ENCODE assay signal across 20 cellular contexts in genomic region chr5:109448838-109449237, GRCh38. TPM values are rescaled to one million over a fixed set of nuclear protein-coding genes. Genes with fewer than 3 reads are reported as not detected.
A peak's percentile ranks its signal among the peaks of the same experiment; 100 is the strongest.
DNase-seq lines count a peak whose midpoint lies in the region; FAIRE-seq and TF ChIP-seq lines count a peak whose summit lies in the region.
"Had no signal": no experiment of that assay in that cellular context is flagged by ENCODE, and none has a peak within 500 bp of the region (broad histone marks: within the 10 kb centered on the region; RNA-seq: fewer than 3 reads in every experiment).

No MANE protein-coding gene starts in this region.

- no peak overlapping the region for H3K4me3 Mint-ChIP-seq in T-helper 2 cell treated with Interferon-gamma antibody and Interleukin-4, amounts not matched to agents 5 μg/mL and 100 μg/mL, for 36 hours
- H3K4me3 Mint-ChIP-seq: CD4-positive, CD25-positive, alpha-beta regulatory T cell; CD8-positive, alpha-beta memory T cell had no signal

- H3K9me3 Mint-ChIP-seq in T-helper 2 cell treated with Interferon-gamma antibody and Interleukin-4, amounts not matched to agents 5 μg/mL and 100 μg/mL, for 36 hours, result no peaks in the 10 kb centered on the region
- H3K9me3 Mint-ChIP-seq: CD8-positive, alpha-beta memory T cell had no signal

- peaks cover 3% of the 10 kb centered on the region for H3K27me3 Mint-ChIP-seq in T-helper 2 cell treated with Interferon-gamma antibody and Interleukin-4, amounts not matched to agents 5 μg/mL and 100 μg/mL, for 36 hours (ENCODE audit: low read depth)

- CTCF ChIA-PET in PC-9 (lab: Charles Lee), result no interaction called here

- no peaks in the 10 kb centered on the region for H3K4me1 Mint-ChIP-seq in T-helper 2 cell treated with Interferon-gamma antibody and Interleukin-4, amounts not matched to agents 5 μg/mL and 100 μg/mL, for 36 hours (ENCODE audit: low read depth)
- H3K4me1 Mint-ChIP-seq: CD4-positive, CD25-positive, alpha-beta regulatory T cell; CD8-positive, alpha-beta memory T cell had no signal

- no peaks in the 10 kb centered on the region for H4K20me1 ChIP-seq in OCI-LY1 (ENCODE audit: insufficient read depth, low read length)
- H4K20me1 ChIP-seq in PC-9 (ENCODE audit: insufficient read depth), result no peaks in the 10 kb centered on the region

- no peak overlapping the region for H3K27ac Mint-ChIP-seq in T-helper 2 cell treated with Interferon-gamma antibody and Interleukin-4, amounts not matched to agents 5 μg/mL and 100 μg/mL, for 36 hours
- H3K27ac Mint-ChIP-seq: CD4-positive, CD25-positive, alpha-beta regulatory T cell had no signal

- no peak for FAIRE-seq in bronchial epithelial cell (lab: Jason Lieb, UNC)
- FAIRE-seq: A204.1, GM12892, GM18507 had no signal

- no peaks in the 10 kb centered on the region for H3K36me3 Mint-ChIP-seq in T-helper 2 cell treated with Interferon-gamma antibody and Interleukin-4, amounts not matched to agents 5 μg/mL and 100 μg/mL, for 36 hours (ENCODE audit: low read depth)
- H3K36me3 Mint-ChIP-seq: CD4-positive, CD25-positive, alpha-beta regulatory T cell; CD8-positive, alpha-beta memory T cell had no signal

- no TSS peak for BruUV-seq in PC-9 (replicated peaks; lab: Mats Ljungman, UMichigan)

- H3K9me2 ChIP-seq in OCI-LY1 (ENCODE audit: low read depth, low read length) (no peaks in the 10 kb centered on the region), PC-9 (ENCODE audit: insufficient read depth) (peaks cover 5% of the 10 kb centered on the region; the same call in 1 of the 2 replicates)

- no peaks in the 10 kb centered on the region for H3K9me3 ChIP-seq in OCI-LY1 (ENCODE audit: low read length)
- H3K9me3 ChIP-seq in PC-9 (ENCODE audit: insufficient read depth, low read depth), result no peaks in the 10 kb centered on the region
- H3K9me3 ChIP-seq: BE2C, HAP-1 had no signal

- H2AFZ ChIP-seq in OCI-LY1 (ENCODE audit: low read length) (0 out of 2 replicates have a peak overlapping the region, but pooled peaks have one; percentile 56), PC-9 (no peak overlapping the region)
- H2AFZ ChIP-seq: GM23248 had no signal

- H3K79me2 ChIP-seq in OCI-LY1 (ENCODE audit: insufficient read depth, low read length) (no peaks in the 10 kb centered on the region), PC-9 (ENCODE audit: low read depth) (no peaks in the 10 kb centered on the region)

- POLR2A ChIA-PET in PC-9 (lab: Charles Lee; ENCODE audit: unreplicated experiment), result no interaction called here

- H3K4me3 ChIP-seq in OCI-LY1 (ENCODE audit: low read depth, low read length, poor library complexity, severe bottlenecking) (no peak overlapping the region), bronchial epithelial cell (ENCODE audit: low read depth, low read length) (no peak overlapping the region), PC-9 (no peak overlapping the region)
- H3K4me3 ChIP-seq: GM23248, HAP-1 had no signal

- DNase-seq in NCI-H2171 treated with DMSO at 0.1 percent for 48 hours (lab: John Stamatoyannopoulos, UW) (peak; percentile 25), bronchial epithelial cell (ENCODE audit: low read depth) (peak; percentile 87), PC-9 (no peak), NOMO-1 treated with dmso at 0.1 percent for 144 hours (lab: John Stamatoyannopoulos, UW; ENCODE audit: unreplicated experiment) (no peak)
- no peak for DNase-seq in T-helper 2 cell treated with Interferon-gamma antibody and Interleukin-4, amounts not matched to agents 5 μg/mL and 100 μg/mL, for 36 hours (ENCODE audit: low spot score)
- DNase-seq: ACHN; BE2C; C1 segment of cervical spinal cord; CD4-positive, CD25-positive, alpha-beta regulatory T cell; CD8-positive, alpha-beta memory T cell; COR-L47; DMS153; DMS79; GDM1; GM23248 had no signal

- H3K4me2 ChIP-seq in OCI-LY1 (ENCODE audit: low read length) (no peak overlapping the region), PC-9 (no peak overlapping the region)

- H3K9ac ChIP-seq in OCI-LY1 (ENCODE audit: low read length), result no peak overlapping the region
- H3K9ac ChIP-seq: GM23248 had no signal

- H3F3A ChIP-seq in OCI-LY1 (ENCODE audit: insufficient read depth, low read length) (peaks cover 8% of the 10 kb centered on the region; the same call in 1 of the 2 replicates), PC-9 (ENCODE audit: insufficient read depth, low read depth) (no peaks in the 10 kb centered on the region)

- H3K36me3 ChIP-seq in OCI-LY1 (ENCODE audit: insufficient read depth, low read length) (no peaks in the 10 kb centered on the region), bronchial epithelial cell (ENCODE audit: control insufficient read depth, insufficient read depth, low read length) (no peaks in the 10 kb centered on the region), PC-9 (ENCODE audit: low read depth) (no peaks in the 10 kb centered on the region)
- H3K36me3 ChIP-seq: BE2C, HAP-1 had no signal

- H3K27me3 ChIP-seq in OCI-LY1 (ENCODE audit: insufficient read depth, low read length) (no peaks in the 10 kb centered on the region), bronchial epithelial cell (ENCODE audit: control insufficient read depth, insufficient read depth, low read length) (no peaks in the 10 kb centered on the region), PC-9 (ENCODE audit: insufficient read depth, low read depth) (no peaks in the 10 kb centered on the region)
- H3K27me3 ChIP-seq: BE2C had no signal

- H3K4me1 ChIP-seq in OCI-LY1 (ENCODE audit: insufficient read depth, low read length, severe bottlenecking) (peaks cover 55% of the 10 kb centered on the region), PC-9 (replicated peaks; ENCODE audit: insufficient read depth) (no peaks in the 10 kb centered on the region)
- H3K4me1 ChIP-seq: BE2C, HAP-1 had no signal

- no peak for TF ChIP-seq CTCF in OCI-LY1 (IDR thresholded peaks at IDR 0.05; ENCODE audit: low read length)
- TF ChIP-seq CTCF in bronchial epithelial cell (IDR thresholded peaks at IDR 0.05; ENCODE audit: insufficient read depth, low read length, severe bottlenecking), result no peak
- no peak for TF ChIP-seq CTCF in PC-9 (conservative IDR thresholded peaks at IDR 0.05)

- H3K27ac ChIP-seq in OCI-LY1 (ENCODE audit: low read depth, low read length, poor library complexity, severe bottlenecking), result no peak overlapping the region
- H3K27ac ChIP-seq in PC-9, result no peak overlapping the region
- H3K27ac ChIP-seq: GM23248 had no signal

- intact Hi-C loops in PC-9 (cut with micrococcal nuclease; ENCODE audit: unreplicated experiment), result no loop called here

RNA-seq across cellular contexts. Expression of gene PJA2, which starts 39.1 kb away (rescaled TPM):
- total RNA-seq in bronchial epithelial cell (41.0 and 50.3 TPM in 2 replicates), PC-9 (2021) (23.0 and 29.9 TPM in 2 replicates)

Comparison
In these comparisons a context has a peak if more than half of its experiments do, and no peak if none do; other contexts are left out.
1. DNase-seq: peak in NCI-H2171 treated with DMSO at 0.1 percent for 48 hours (single experiment) and bronchial epithelial cell (single experiment); none in PC-9 (0 of 2), T-helper 2 cell treated with Interferon-gamma antibody and Interleukin-4, amounts not matched to agents 5 μg/mL and 100 μg/mL, for 36 hours (single experiment) and NOMO-1 treated with dmso at 0.1 percent for 144 hours (single experiment).